Comparison of ENCODE assay signal across 10 cellular contexts in genomic region chr6:167113935-167114910, GRCh38. TPM values are rescaled to one million over a fixed set of nuclear protein-coding genes. Genes with fewer than 3 reads are reported as not detected.
DNase-seq lines count a peak whose midpoint lies in the region; ATAC-seq and TF ChIP-seq lines count a peak whose summit lies in the region.
"Had no signal": no experiment of that assay in that cellular context is flagged by ENCODE, and none has a peak within 500 bp of the region (broad histone marks: within the 10 kb centered on the region; RNA-seq: fewer than 3 reads in every experiment).

No MANE protein-coding gene starts in this region.

- no peaks in the 10 kb centered on the region for H3K79me2 ChIP-seq in neural cell (replicated peaks; ENCODE audit: insufficient read depth, low read length)

- H3K27ac ChIP-seq in neural cell (ENCODE audit: low read length): peak overlapping the region; percentile 11

- H3K4me2 ChIP-seq in neural cell (ENCODE audit: low read length): no peak overlapping the region

- TF ChIP-seq EP300 in neural cell (conservative IDR thresholded peaks at IDR 0.05; ENCODE audit: poor library complexity, severe bottlenecking): no peak

- in situ Hi-C loops in G401 (cut with HindIII; ENCODE audit: low sequenced_read_pairs): no loop called here

- peak overlapping the region; percentile 7 for H3K9ac ChIP-seq in neural cell (ENCODE audit: low read length)

- no peaks in the 10 kb centered on the region for H3K36me3 ChIP-seq in neural cell (ENCODE audit: insufficient read depth, low read length)

- H3F3A ChIP-seq in neural cell (ENCODE audit: insufficient read depth, low read length, poor library complexity, severe bottlenecking): no peaks in the 10 kb centered on the region

- no peak for TF ChIP-seq CTCF in neural cell (IDR thresholded peaks at IDR 0.05; ENCODE audit: poor library complexity, severe bottlenecking)

- no peaks in the 10 kb centered on the region for H3K9me3 ChIP-seq in neural cell (ENCODE audit: low read length)

- ATAC-seq in GM18861 (IDR thresholded peaks at IDR 0.05; ENCODE audit: unreplicated experiment) (peak; percentile 73), HG02571 (IDR thresholded peaks at IDR 0.05; ENCODE audit: unreplicated experiment) (peak; percentile 83)

- no peaks in the 10 kb centered on the region for H3K9me2 ChIP-seq in neural cell (ENCODE audit: insufficient read depth, low read length)

- H3K4me3 ChIP-seq in neural cell (ENCODE audit: low read length): no peak overlapping the region

- no peaks in the 10 kb centered on the region for H3K27me3 ChIP-seq in neural cell (ENCODE audit: insufficient read depth, low read depth, low read length)

- DNase-seq in SK-N-DZ (ENCODE audit: low spot score): peak; percentile 70
- DNase-seq in HCEC 1CT: no peak
- no peak for DNase-seq in NCI-H1694 treated with DMSO at 0.1 percent for 48 hours (lab: John Stamatoyannopoulos, UW)
- DNase-seq in G401 (ENCODE audit: low spot score): no peak
- no peak for DNase-seq in KG1 (lab: John Stamatoyannopoulos, UW)

- H4K20me1 ChIP-seq in neural cell (ENCODE audit: insufficient read depth): no peaks in the 10 kb centered on the region

- H2AFZ ChIP-seq in neural cell (ENCODE audit: low read depth, low read length): no peak overlapping the region

- TF ChIP-seq RAD21 in neural cell (conservative IDR thresholded peaks at IDR 0.05): no peak

TF ChIP-seq in neural cell, 6 proteins besides CTCF, POLR2A, EP300 and RAD21:
- TF ChIP-seq MXI1 (conservative IDR thresholded peaks at IDR 0.05; ENCODE audit: poor library complexity, severe bottlenecking) (no peak), REST (IDR thresholded peaks at IDR 0.05; ENCODE audit: borderline replicate concordance) (no peak), SMC3 (conservative IDR thresholded peaks at IDR 0.05; ENCODE audit: poor library complexity) (no peak), TAF1 (IDR thresholded peaks at IDR 0.05; ENCODE audit: low read depth) (no peak), EZH2 (IDR thresholded peaks at IDR 0.05; ENCODE audit: borderline replicate concordance, insufficient read depth, low read length, poor library complexity, severe bottlenecking) (no peak), POLR2AphosphoS5 (IDR thresholded peaks at IDR 0.05) (no peak)

RNA-seq across cellular contexts. Expression of gene CCR6, which starts 8.7 kb away (rescaled TPM):
- polyA plus RNA-seq in SK-N-DZ (2014; cell fraction: cytosol; rRNA removed): 0.35 and 1.0 TPM in 2 replicates
- not detected in 2 replicates for polyA plus RNA-seq in SK-N-DZ (2014; cell fraction: nucleus; rRNA removed)
- polyA plus RNA-seq in neural cell: 0.68 TPM in 1 of 2 replicates, not detected in the other
- not detected in 2 replicates for polyA minus RNA-seq in neural cell
- total RNA-seq in G401 (2014; rRNA removed; shearing (Covaris generic)): not detected in 2 replicates
- total RNA-seq: cerebellum had no signal

RNA-seq across cellular contexts. Expression of gene GPR31, which starts 43.6 kb away (rescaled TPM):
- polyA plus RNA-seq in SK-N-DZ (2014; cell fraction: cytosol; rRNA removed): not detected in 2 replicates
- polyA plus RNA-seq in SK-N-DZ (2014; cell fraction: nucleus; rRNA removed): not detected in 2 replicates
- polyA plus RNA-seq in neural cell: not detected in 2 replicates
- polyA minus RNA-seq in neural cell: not detected in 2 replicates
- total RNA-seq in G401 (2014; rRNA removed; shearing (Covaris generic)): not detected in 2 replicates
- total RNA-seq: cerebellum; naive thymus-derived CD8-positive, alpha-beta T cell had no signal
- polyA plus RNA-seq: naive thymus-derived CD8-positive, alpha-beta T cell had no signal
